In genomic region chr18:23812566-23813440, GRCh38 we compare ENCODE assay signal across 8 cellular contexts.
A peak's percentile ranks its signal among the peaks of the same experiment; 100 is the strongest.
DNase-seq lines count a peak whose midpoint lies in the region; ATAC-seq and TF ChIP-seq lines count a peak whose summit lies in the region.

No MANE protein-coding gene starts in this region.

- ATAC-seq in CD4-positive, alpha-beta T cell (ENCODE audit: poor library complexity), result peak; percentile 49
- no peak for ATAC-seq in GM18909 (IDR thresholded peaks at IDR 0.05; ENCODE audit: poor library complexity, unreplicated experiment)
- ATAC-seq in HG02678 (IDR thresholded peaks at IDR 0.05; ENCODE audit: unreplicated experiment), result no peak

- H3K36me3 Mint-ChIP-seq in CD4-positive, alpha-beta T cell (ENCODE audit: low read depth), result no peaks in the 10 kb centered on the region

- no peak overlapping the region for H3K4me3 ChIP-seq in HUES64 (ENCODE audit: low read length)
- no peak overlapping the region for H3K4me3 ChIP-seq in fibroblast of the aortic adventitia (ENCODE audit: low read depth, low read length)
- no peak overlapping the region for H3K4me3 ChIP-seq in spleen

- H3K4me1 ChIP-seq in HUES64 (ENCODE audit: insufficient read depth, low read length) (peaks cover 23% of the 10 kb centered on the region), spleen (peaks cover 0 to 15% (median 0%) of the 10 kb centered on the region in 6 donors)

- DNase-seq in CD4-positive, alpha-beta T cell, result no peak
- DNase-seq in RPMI7951 (ENCODE audit: low read depth), result peak; percentile 30
- peak; percentile 59 for DNase-seq in fibroblast of the aortic adventitia (ENCODE audit: low read depth)
- no peak for DNase-seq in spleen
- no peak for DNase-seq in NCI-H1048 (lab: John Stamatoyannopoulos, UW)

- 58% methylated on average over 2 of the region's 4 CpGs for WGBS in HUES64
- WGBS in spleen, 5 donors, result 40 to 45% (median 43%) methylated on average over 4 of the region's 4 CpGs

- no peaks in the 10 kb centered on the region for H3K36me3 ChIP-seq in HUES64 (ENCODE audit: insufficient read depth, low read length)
- no peaks in the 10 kb centered on the region for H3K36me3 ChIP-seq in spleen

- H3K27me3 ChIP-seq in CD4-positive, alpha-beta T cell (ENCODE audit: control insufficient read depth, insufficient read depth, low read length), result no peaks in the 10 kb centered on the region
- no peaks in the 10 kb centered on the region for H3K27me3 ChIP-seq in HUES64 (ENCODE audit: insufficient read depth, low read length)
- H3K27me3 ChIP-seq in spleen (replicated peaks in 1 of 7), result no peaks in the 10 kb centered on the region

- peak; percentile 63 for TF ChIP-seq CTCF in CD4-positive, alpha-beta T cell (IDR thresholded peaks at IDR 0.05)
- peak; percentile 49 for TF ChIP-seq CTCF in fibroblast of the aortic adventitia (IDR thresholded peaks at IDR 0.05; ENCODE audit: insufficient read depth, low read length)
- TF ChIP-seq CTCF in spleen (IDR thresholded peaks at IDR 0.05 in 8 of 11, conservative IDR thresholded peaks at IDR 0.05 in 3 of 11), result peak in 9 of 11 experiments; percentile 19 to 57 (median 48)

- H3K4me1 Mint-ChIP-seq in CD4-positive, alpha-beta T cell (ENCODE audit: low read depth), result peaks cover 11% of the 10 kb centered on the region

- POLR2A ChIA-PET in CD4-positive, alpha-beta T cell (lab: Charles Lee), result interaction anchor here (0.6 to 0.7 kb wide), 2 partner anchors 74 to 194 kb away, joined by 3 read pairs; no protein-coding TSS in a partner anchor

- intact Hi-C loops in CD4-positive, alpha-beta T cell (cut with DNase I, micrococcal nuclease), result loop anchor here (1.0 to 5.0 kb wide), 6 partner anchors 104 to 681 kb away; no protein-coding TSS in a partner anchor
- intact Hi-C loops in spleen (cut with DNase I; ENCODE audit: low total_unique reads), result loop anchor here (5.0 to 10.0 kb wide), 3 partner anchors 102 to 298 kb away; no protein-coding TSS in a partner anchor

- no peaks in the 10 kb centered on the region for H3K9me3 ChIP-seq in CD4-positive, alpha-beta T cell (ENCODE audit: control insufficient read depth, low read length)
- H3K9me3 ChIP-seq in HUES64 (ENCODE audit: insufficient read depth, low read depth, low read length) (no peaks in the 10 kb centered on the region), spleen (no peaks in the 10 kb centered on the region)

- CTCF ChIA-PET in CD4-positive, alpha-beta T cell (lab: Charles Lee), result interaction anchor here (1.1 kb wide), 1 partner anchor 12 kb away, joined by 4 read pairs; no protein-coding TSS in a partner anchor

- H3K9me3 Mint-ChIP-seq in CD4-positive, alpha-beta T cell, result no peaks in the 10 kb centered on the region

- no peak overlapping the region for H3K4me3 Mint-ChIP-seq in CD4-positive, alpha-beta T cell

- H3K27ac ChIP-seq in CD4-positive, alpha-beta T cell (ENCODE audit: low read depth, low read length), result no peak overlapping the region
- H3K27ac ChIP-seq in HUES64 (ENCODE audit: low read depth, low read length), result peak overlapping the region; percentile 66; the same call in 1 of the 2 replicates
- no peak overlapping the region for H3K27ac ChIP-seq in spleen

- no peak overlapping the region for H3K27ac Mint-ChIP-seq in CD4-positive, alpha-beta T cell

- TF ChIP-seq POLR2A in spleen (IDR thresholded peaks at IDR 0.05), result no peak

- H3K9ac ChIP-seq in HUES64 (ENCODE audit: low read depth, low read length), result no peak overlapping the region

- H3K27me3 Mint-ChIP-seq in CD4-positive, alpha-beta T cell, result no peaks in the 10 kb centered on the region

Comparison
In these comparisons a context has a peak if more than half of its experiments do, and no peak if none do; other contexts are left out.
1. DNase-seq: peak in RPMI7951 (single experiment) and fibroblast of the aortic adventitia (single experiment); none in CD4-positive, alpha-beta T cell (0 of 10), spleen (single experiment) and NCI-H1048 (single experiment).
2. Peak in every context shown above with its lines, with median percentiles within 50 percentile points of each other: CTCF ChIP-seq.